Comparison of ENCODE assay signal across 9 cellular contexts in the genomic region with DNA sequence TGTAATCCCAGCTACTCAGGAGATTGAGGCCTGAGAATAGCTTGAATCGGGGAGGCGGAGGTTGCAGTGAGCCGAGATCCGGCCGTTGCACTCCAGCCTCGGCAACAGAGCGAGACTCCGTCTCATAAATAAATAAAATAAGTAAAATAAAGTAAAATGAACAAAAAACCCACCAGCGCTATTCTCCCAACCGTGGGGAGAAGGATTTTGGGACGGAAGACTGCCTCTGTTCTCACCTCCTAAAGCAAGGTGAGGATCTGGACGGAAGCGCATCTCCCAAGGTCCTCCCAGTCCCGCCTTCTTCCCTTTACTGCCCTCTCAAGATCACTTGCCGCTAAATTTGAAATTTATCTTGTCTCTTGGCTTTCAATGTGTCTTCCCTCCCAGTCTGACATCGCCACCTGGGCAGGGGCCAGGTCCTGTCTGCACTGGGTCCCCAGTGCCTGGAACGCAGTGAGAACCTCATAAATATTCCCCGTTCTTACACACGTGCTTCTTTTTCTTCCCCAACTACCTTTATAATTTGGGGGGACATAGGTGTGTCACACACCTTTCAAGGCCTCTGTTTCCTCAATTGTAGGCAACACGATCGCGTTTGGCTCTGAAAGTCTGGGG. TPM values are rescaled to one million over a fixed set of nuclear protein-coding genes. Genes with fewer than 3 reads are reported as not detected.
DNase-seq lines count a peak whose midpoint lies in the region; ATAC-seq and TF ChIP-seq lines count a peak whose summit lies in the region.
"Had no signal": no experiment of that assay in that cellular context is flagged by ENCODE, and none has a peak within 500 bp of the region (broad histone marks: within the 10 kb centered on the region; RNA-seq: fewer than 3 reads in every experiment).

No MANE protein-coding gene starts in this region.

- H2BK15ac ChIP-seq in neuronal stem cell (ENCODE audit: low read length): no peak overlapping the region

- no peak overlapping the region for H2BK12ac ChIP-seq in neuronal stem cell (ENCODE audit: low read length)

- no peak overlapping the region for H4K91ac ChIP-seq in neuronal stem cell (ENCODE audit: low read depth, low read length, poor library complexity)

- H3K9me3 ChIP-seq in right lobe of liver (no peaks in the 10 kb centered on the region), neuronal stem cell (replicated peaks in 1 of 2; ENCODE audit: control insufficient read depth in 2 of 2, insufficient read depth in 1 of 2, low read depth in 1 of 2, low read length in 2 of 2) (no peaks in the 10 kb centered on the region)

- H3K4me2 ChIP-seq in neuronal stem cell (ENCODE audit: insufficient read depth, low read length, poor library complexity, severe bottlenecking): no peak overlapping the region

- H2BK5ac ChIP-seq in neuronal stem cell (ENCODE audit: low read length): no peak overlapping the region

- TF ChIP-seq CTCF in right lobe of liver (IDR thresholded peaks at IDR 0.05): no peak

- peaks cover 0 to 41% (median 14%) of the 10 kb centered on the region in 4 donors for H3K4me1 ChIP-seq in right lobe of liver
- H3K4me1 ChIP-seq in neuronal stem cell (ENCODE audit: control insufficient read depth in 2 of 2, insufficient read depth in 1 of 2, low read depth in 1 of 2, low read length in 2 of 2): peaks cover 10 to 13% of the 10 kb centered on the region in 2 donors

- H3K27ac ChIP-seq in right lobe of liver (peak overlapping the region; percentile 92 to 98 (median 96)), substantia nigra (ENCODE audit: low read depth, low read length, poor library complexity, severe bottlenecking) (peak overlapping the region; percentile 99), neuronal stem cell (replicated peaks; ENCODE audit: low read length) (no peak overlapping the region)

- no peak overlapping the region for H2AK5ac ChIP-seq in neuronal stem cell (ENCODE audit: low read depth, low read length)

- H3K4me1 Mint-ChIP-seq in T-helper 2 cell treated with Interferon-gamma antibody and Interleukin-4, amounts not matched to agents 5 μg/mL and 100 μg/mL, for 36 hours (ENCODE audit: low read depth): peaks cover 64% of the 10 kb centered on the region
- peaks cover 52% of the 10 kb centered on the region for H3K4me1 Mint-ChIP-seq in activated T-helper 17 cell treated with anti-CD3 and anti-CD28 coated beads, Interleukin-2, amount 50 U/mL, for 72 hours

- H3K27ac Mint-ChIP-seq in T-helper 2 cell treated with Interferon-gamma antibody and Interleukin-4, amounts not matched to agents 5 μg/mL and 100 μg/mL, for 36 hours: peak overlapping the region; percentile 78
- H3K27ac Mint-ChIP-seq in activated T-helper 17 cell treated with anti-CD3 and anti-CD28 coated beads, Interleukin-2, amount 50 U/mL, for 72 hours: peak overlapping the region; percentile 95

- H3K4ac ChIP-seq in neuronal stem cell (ENCODE audit: low read length): no peak overlapping the region

- H2BK120ac ChIP-seq in neuronal stem cell (ENCODE audit: low read depth, low read length): no peak overlapping the region

- no peak overlapping the region for H3K9ac ChIP-seq in neuronal stem cell (ENCODE audit: low read depth, low read length, poor library complexity)

- no peak for ATAC-seq in activated T-helper 17 cell treated with anti-CD3 and anti-CD28 coated beads, Interleukin-2, amount 50 U/mL, for 72 hours (replicated peaks)
- no peak for ATAC-seq in right lobe of liver

- peaks cover 35% of the 10 kb centered on the region for H3K36me3 Mint-ChIP-seq in T-helper 2 cell treated with Interferon-gamma antibody and Interleukin-4, amounts not matched to agents 5 μg/mL and 100 μg/mL, for 36 hours (ENCODE audit: low read depth)
- H3K36me3 Mint-ChIP-seq in activated T-helper 17 cell treated with anti-CD3 and anti-CD28 coated beads, Interleukin-2, amount 50 U/mL, for 72 hours (ENCODE audit: low read depth): peaks cover 43% of the 10 kb centered on the region

- no peak overlapping the region for H2AFZ ChIP-seq in neuronal stem cell (ENCODE audit: low read length)

- H3K4me3 ChIP-seq in right lobe of liver (peak overlapping the region in 1 of 3 donors; percentile 39), neuronal stem cell (ENCODE audit: low read length in 2 of 2) (no peak overlapping the region)

- TF ChIP-seq POLR2A in right lobe of liver (IDR thresholded peaks at IDR 0.05): no peak

- H3K36me3 ChIP-seq in right lobe of liver (peaks cover 0 to 24% (median 14%) of the 10 kb centered on the region in 4 donors), neuronal stem cell (replicated peaks in 1 of 2; ENCODE audit: control insufficient read depth in 2 of 2, insufficient read depth in 2 of 2, low read length in 2 of 2) (peaks cover 20 to 30% of the 10 kb centered on the region in 2 donors)

- intact Hi-C loops in right lobe of liver (cut with DNase I): no loop called here

- H3K79me1 ChIP-seq in neuronal stem cell (ENCODE audit: low read depth, low read length): peaks cover 5% of the 10 kb centered on the region

- no peaks in the 10 kb centered on the region for H3K27me3 ChIP-seq in right lobe of liver
- H3K27me3 ChIP-seq in neuronal stem cell (ENCODE audit: control insufficient read depth in 3 of 3, insufficient read depth in 3 of 3, low read depth in 1 of 3, low read length in 3 of 3): no peaks in the 10 kb centered on the region
- H3K27me3 ChIP-seq: brain microvascular endothelial cell had no signal

- H3K27me3 Mint-ChIP-seq in T-helper 2 cell treated with Interferon-gamma antibody and Interleukin-4, amounts not matched to agents 5 μg/mL and 100 μg/mL, for 36 hours (ENCODE audit: low read depth): no peaks in the 10 kb centered on the region
- no peaks in the 10 kb centered on the region for H3K27me3 Mint-ChIP-seq in activated T-helper 17 cell treated with anti-CD3 and anti-CD28 coated beads, Interleukin-2, amount 50 U/mL, for 72 hours

- H4K8ac ChIP-seq in neuronal stem cell (ENCODE audit: low read depth, low read length): no peak overlapping the region

- no peak for DNase-seq in T-helper 2 cell treated with Interferon-gamma antibody and Interleukin-4, amounts not matched to agents 5 μg/mL and 100 μg/mL, for 36 hours (ENCODE audit: low spot score)
- DNase-seq in T-helper 2 cell: no peak
- no peak for DNase-seq in right lobe of liver
- DNase-seq in substantia nigra (lab: John Stamatoyannopoulos, UW): no peak
- DNase-seq in neuronal stem cell (ENCODE audit: low spot score): no peak
- DNase-seq in KG1 (lab: John Stamatoyannopoulos, UW): no peak
- DNase-seq in iPS-NIHi7 (ENCODE audit: extremely low spot score): no peak
- DNase-seq: brain microvascular endothelial cell had no signal

- H3K23ac ChIP-seq in neuronal stem cell (ENCODE audit: low read depth, low read length, poor library complexity): no peak overlapping the region

- no peak overlapping the region for H3K14ac ChIP-seq in neuronal stem cell (ENCODE audit: low read length)

- no peak overlapping the region for H3K18ac ChIP-seq in neuronal stem cell (ENCODE audit: low read length)

- no peaks in the 10 kb centered on the region for H3K9me3 Mint-ChIP-seq in T-helper 2 cell treated with Interferon-gamma antibody and Interleukin-4, amounts not matched to agents 5 μg/mL and 100 μg/mL, for 36 hours
- H3K9me3 Mint-ChIP-seq in activated T-helper 17 cell treated with anti-CD3 and anti-CD28 coated beads, Interleukin-2, amount 50 U/mL, for 72 hours: no peaks in the 10 kb centered on the region

- 88% methylated on average over 21 of the region's 22 CpGs for WGBS in right lobe of liver (ENCODE audit: insufficient coverage, low coverage, low lambda C conversion rate, missing lambda C conversion rate)
- WGBS in neuronal stem cell (ENCODE audit: extremely low coverage in 2 of 2, insufficient read length in 2 of 2, insufficient replicate concordance in 1 of 2), 2 donors: no CpG with 5 or more reads among the region's 22 CpGs

- peak overlapping the region; percentile 88 for H3K4me3 Mint-ChIP-seq in T-helper 2 cell treated with Interferon-gamma antibody and Interleukin-4, amounts not matched to agents 5 μg/mL and 100 μg/mL, for 36 hours
- H3K4me3 Mint-ChIP-seq in activated T-helper 17 cell treated with anti-CD3 and anti-CD28 coated beads, Interleukin-2, amount 50 U/mL, for 72 hours: peak overlapping the region; percentile 99

RNA-seq across cellular contexts. Expression of a gene that starts 1.2 kb away (rescaled TPM):
- 100 to 1,000 TPM in 1 of 2 donors, 10 to 100 TPM in 1; 79.4 to 140 TPM for total RNA-seq in activated T-helper 17 cell treated with anti-CD3 and anti-CD28 coated beads, Interleukin-2, amount 50 U/mL, for 72 hours
- 10 to 100 TPM; 35.7 to 76.8 (median 52.1) TPM for total RNA-seq in right lobe of liver
- polyA plus RNA-seq in neuronal stem cell (2013, experiment 1 of 2): 49.6 TPM
- 49.2 TPM for polyA plus RNA-seq in neuronal stem cell (2013, experiment 2 of 2)

RNA-seq across cellular contexts. Expression of a gene that starts 10.0 kb away (rescaled TPM):
- total RNA-seq in activated T-helper 17 cell treated with anti-CD3 and anti-CD28 coated beads, Interleukin-2, amount 50 U/mL, for 72 hours: 100 to 1,000 TPM; 100 to 139 TPM
- 10 to 100 TPM; 37.9 to 99.0 (median 77.0) TPM for total RNA-seq in right lobe of liver
- 225 TPM for polyA plus RNA-seq in neuronal stem cell (2013, experiment 1 of 2)
- polyA plus RNA-seq in neuronal stem cell (2013, experiment 2 of 2): 213 TPM

RNA-seq across cellular contexts. Expression of a gene that starts 23.4 kb away (rescaled TPM):
- 10 to 100 TPM; 23.4 to 44.9 TPM for total RNA-seq in activated T-helper 17 cell treated with anti-CD3 and anti-CD28 coated beads, Interleukin-2, amount 50 U/mL, for 72 hours
- 10 to 100 TPM; 25.2 to 63.5 (median 29.8) TPM for total RNA-seq in right lobe of liver
- polyA plus RNA-seq in neuronal stem cell (2013, experiment 1 of 2): 47.5 TPM
- polyA plus RNA-seq in neuronal stem cell (2013, experiment 2 of 2): 45.1 TPM

RNA-seq across cellular contexts. Expression of a gene that starts 44.2 kb away (rescaled TPM):
- under 1 TPM in 1 of 2 donors, not detected in 1; 0.17 TPM for total RNA-seq in activated T-helper 17 cell treated with anti-CD3 and anti-CD28 coated beads, Interleukin-2, amount 50 U/mL, for 72 hours
- total RNA-seq in right lobe of liver: under 1 TPM in 4 of 6 experiments, not detected in 2; 0.16 to 0.32 (median 0.29) TPM
- 0.26 TPM for polyA plus RNA-seq in neuronal stem cell (2013, experiment 1 of 2)
- polyA plus RNA-seq in neuronal stem cell (2013, experiment 2 of 2): 0.29 TPM

RNA-seq across cellular contexts. Expression of a gene that starts 52.5 kb away (rescaled TPM):
- 100 to 1,000 TPM in 1 of 2 donors, 10 to 100 TPM in 1; 79.7 to 132 TPM for total RNA-seq in activated T-helper 17 cell treated with anti-CD3 and anti-CD28 coated beads, Interleukin-2, amount 50 U/mL, for 72 hours
- total RNA-seq in right lobe of liver: 100 to 1,000 TPM in 4 of 6 experiments, 10 to 100 TPM in 2; 81.7 to 275 (median 112) TPM
- polyA plus RNA-seq in neuronal stem cell (2013, experiment 1 of 2): 181 TPM
- polyA plus RNA-seq in neuronal stem cell (2013, experiment 2 of 2): 175 TPM
